8 cellular contexts compared by ENCODE assay signal in the genomic region with DNA sequence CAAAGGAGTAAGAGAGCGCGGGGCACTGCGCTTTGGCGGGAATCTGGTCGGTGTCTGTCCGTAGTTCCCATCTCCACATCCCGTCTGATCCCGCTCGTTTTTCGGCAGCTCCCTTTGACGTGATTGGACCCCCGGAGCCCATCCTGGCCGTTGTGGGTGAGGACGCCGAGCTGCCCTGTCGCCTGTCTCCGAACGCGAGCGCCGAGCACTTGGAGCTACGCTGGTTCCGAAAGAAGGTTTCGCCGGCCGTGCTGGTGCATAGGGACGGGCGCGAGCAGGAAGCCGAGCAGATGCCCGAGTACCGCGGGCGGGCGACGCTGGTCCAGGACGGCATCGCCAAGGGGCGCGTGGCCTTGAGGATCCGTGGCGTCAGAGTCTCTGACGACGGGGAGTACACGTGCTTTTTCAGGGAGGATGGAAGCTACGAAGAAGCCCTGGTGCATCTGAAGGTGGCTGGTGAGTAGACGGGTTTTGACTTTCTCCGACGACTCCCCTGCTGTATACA. TPM values are rescaled to one million over a fixed set of nuclear protein-coding genes. Genes with fewer than 3 reads are reported as not detected.
DNase-seq lines count a peak whose midpoint lies in the region; ATAC-seq and TF ChIP-seq lines count a peak whose summit lies in the region.

No MANE protein-coding gene starts in this region.

- H3K27me3 ChIP-seq in dorsolateral prefrontal cortex (peaks cover 0 to 33% (median 17%) of the 10 kb centered on the region in 45 donors), WERI-Rb-1 (ENCODE audit: insufficient read depth, low read depth, severe bottlenecking) (no peaks in the 10 kb centered on the region)

- H3K9me3 ChIP-seq in mesodermal cell (ENCODE audit: control insufficient read depth, low read length) (no peaks in the 10 kb centered on the region), WERI-Rb-1 (ENCODE audit: severe bottlenecking) (no peaks in the 10 kb centered on the region)

- peak; percentile 68 to 70 for ATAC-seq in activated CD4-positive, CD25-positive, alpha-beta regulatory T cell treated with anti-CD3 and anti-CD28 coated beads, Interleukin-2, amount 50 U/mL, for 24 hours
- ATAC-seq in stimulated activated naive CD8-positive, alpha-beta T cell treated with anti-CD3 and anti-CD28 coated beads, Interleukin-15, amount 100 ng/mL, for 72 hours = peak; percentile 83
- no peak for ATAC-seq in HG02840 (IDR thresholded peaks at IDR 0.05; ENCODE audit: low FRiP score, unreplicated experiment)

- H3K4me1 Mint-ChIP-seq in stimulated activated naive CD8-positive, alpha-beta T cell treated with anti-CD3 and anti-CD28 coated beads, Interleukin-15, amount 100 ng/mL, for 72 hours = peaks cover 12% of the 10 kb centered on the region

- H3K4me3 Mint-ChIP-seq in stimulated activated naive CD8-positive, alpha-beta T cell treated with anti-CD3 and anti-CD28 coated beads, Interleukin-15, amount 100 ng/mL, for 72 hours = peak overlapping the region; percentile 83 to 85

- TF ChIP-seq CTCF in dorsolateral prefrontal cortex (IDR thresholded peaks at IDR 0.05 in 54 of 56, conservative IDR thresholded peaks at IDR 0.05 in 2 of 56; ENCODE audit: low read depth in 1 of 56, partially characterized antibody in 56 of 56) = no peak
- no peak for TF ChIP-seq CTCF in WERI-Rb-1 (IDR thresholded peaks at IDR 0.05; ENCODE audit: low read depth, low read length)

- intact Hi-C loops in dorsolateral prefrontal cortex (cut with DNase I) = no loop called here

- H3K27ac Mint-ChIP-seq in stimulated activated naive CD8-positive, alpha-beta T cell treated with anti-CD3 and anti-CD28 coated beads, Interleukin-15, amount 100 ng/mL, for 72 hours = peak overlapping the region in 1 of 2 donors; percentile 76

- DNase-seq in GM19238 (ENCODE audit: insufficient read length, low spot score) (peak; percentile 28), dorsolateral prefrontal cortex (peak in 4 of 10 donors; percentile 34 to 45 (median 42)), NCI-H2196 (lab: John Stamatoyannopoulos, UW; ENCODE audit: unreplicated experiment) (no peak), WERI-Rb-1 (no peak)
- peak; percentile 36 for DNase-seq in stimulated activated naive CD8-positive, alpha-beta T cell treated with anti-CD3 and anti-CD28 coated beads, Interleukin-15, amount 100 ng/mL, for 72 hours

- H3K4me3 ChIP-seq in dorsolateral prefrontal cortex (peak overlapping the region; percentile 2 to 72 (median 47)), mesodermal cell (ENCODE audit: extremely low read depth, insufficient read depth, low read length, poor library complexity, severe bottlenecking) (peak overlapping the region; percentile 16), WERI-Rb-1 (ENCODE audit: low read depth, low read length) (no peak overlapping the region)

- 5 to 11% methylated on average over 45 to 47 of the region's 49 CpGs for WGBS in mesodermal cell (ENCODE audit: insufficient coverage in 2 of 2), 2 experiments

- H3K9me3 Mint-ChIP-seq in stimulated activated naive CD8-positive, alpha-beta T cell treated with anti-CD3 and anti-CD28 coated beads, Interleukin-15, amount 100 ng/mL, for 72 hours = no peaks in the 10 kb centered on the region

- H3K27ac ChIP-seq in dorsolateral prefrontal cortex = no peak overlapping the region
- H3K27ac ChIP-seq in mesodermal cell (ENCODE audit: low read depth, low read length, severe bottlenecking) = no peak overlapping the region
- H3K27ac ChIP-seq in WERI-Rb-1 = no peak overlapping the region; the same call in 1 of the 2 replicates

- H3K36me3 ChIP-seq in mesodermal cell (ENCODE audit: control insufficient read depth, insufficient read depth, low read length) (no peaks in the 10 kb centered on the region), WERI-Rb-1 (no peaks in the 10 kb centered on the region)

- peaks cover 3% of the 10 kb centered on the region for H3K4me1 ChIP-seq in mesodermal cell (ENCODE audit: control insufficient read depth, insufficient read depth, low read length, poor library complexity, severe bottlenecking)

- peaks cover 46% of the 10 kb centered on the region for H3K27me3 Mint-ChIP-seq in stimulated activated naive CD8-positive, alpha-beta T cell treated with anti-CD3 and anti-CD28 coated beads, Interleukin-15, amount 100 ng/mL, for 72 hours

RNA-seq across cellular contexts. Expression of a gene that starts 1.4 kb away (rescaled TPM):
- total RNA-seq in dorsolateral prefrontal cortex = under 1 TPM in 5 of 120 experiments, not detected in 115; 0.17 to 0.28 (median 0.19) TPM
- polyA plus RNA-seq in mesodermal cell (2013, experiment 1 of 2) = not detected
- polyA plus RNA-seq in mesodermal cell (2013, experiment 2 of 2) = not detected

RNA-seq across cellular contexts. Expression of a gene that starts 36.6 kb away (rescaled TPM):
- total RNA-seq in dorsolateral prefrontal cortex = 10 to 100 TPM; 16.9 to 48.3 (median 28.5) TPM
- polyA plus RNA-seq in mesodermal cell (2013, experiment 1 of 2) = 67.9 TPM
- polyA plus RNA-seq in mesodermal cell (2013, experiment 2 of 2) = 65.0 TPM

RNA-seq across cellular contexts. Expression of a gene that starts 43.8 kb away (rescaled TPM):
- 10 to 100 TPM; 16.0 to 33.4 (median 24.3) TPM for total RNA-seq in dorsolateral prefrontal cortex
- 21.7 TPM for polyA plus RNA-seq in mesodermal cell (2013, experiment 1 of 2)
- polyA plus RNA-seq in mesodermal cell (2013, experiment 2 of 2) = 16.3 TPM

Comparison
In these comparisons a context has a peak if more than half of its experiments do, and no peak if none do; other contexts are left out.
1. DNase-seq: peak in GM19238 (single experiment) and stimulated activated naive CD8-positive, alpha-beta T cell treated with anti-CD3 and anti-CD28 coated beads, Interleukin-15, amount 100 ng/mL, for 72 hours (2 of 2); none in NCI-H2196 (single experiment) and WERI-Rb-1 (single experiment).